ENCODE assay signal across 1 cellular context in genomic region chr18:812123-812672, GRCh38.
TF ChIP-seq lines count a peak whose summit lies in the region.

TSS of gene YES1 (minus strand) at chr18:812242. CDS start at chr18:756827, 55,415 bp downstream.

TF ChIP-seq in K562, 482 proteins besides CTCF, POLR2A, EP300 and RAD21 (continued from another document and continues in another):
- TF ChIP-seq, protein P1, sequence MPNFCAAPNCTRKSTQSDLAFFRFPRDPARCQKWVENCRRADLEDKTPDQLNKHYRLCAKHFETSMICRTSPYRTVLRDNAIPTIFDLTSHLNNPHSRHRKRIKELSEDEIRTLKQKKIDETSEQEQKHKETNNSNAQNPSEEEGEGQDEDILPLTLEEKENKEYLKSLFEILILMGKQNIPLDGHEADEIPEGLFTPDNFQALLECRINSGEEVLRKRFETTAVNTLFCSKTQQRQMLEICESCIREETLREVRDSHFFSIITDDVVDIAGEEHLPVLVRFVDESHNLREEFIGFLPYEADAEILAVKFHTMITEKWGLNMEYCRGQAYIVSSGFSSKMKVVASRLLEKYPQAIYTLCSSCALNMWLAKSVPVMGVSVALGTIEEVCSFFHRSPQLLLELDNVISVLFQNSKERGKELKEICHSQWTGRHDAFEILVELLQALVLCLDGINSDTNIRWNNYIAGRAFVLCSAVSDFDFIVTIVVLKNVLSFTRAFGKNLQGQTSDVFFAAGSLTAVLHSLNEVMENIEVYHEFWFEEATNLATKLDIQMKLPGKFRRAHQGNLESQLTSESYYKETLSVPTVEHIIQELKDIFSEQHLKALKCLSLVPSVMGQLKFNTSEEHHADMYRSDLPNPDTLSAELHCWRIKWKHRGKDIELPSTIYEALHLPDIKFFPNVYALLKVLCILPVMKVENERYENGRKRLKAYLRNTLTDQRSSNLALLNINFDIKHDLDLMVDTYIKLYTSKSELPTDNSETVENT (CRISPR knock-in tag; IDR thresholded peaks at IDR 0.05): peak; percentile 65
- no peak for TF ChIP-seq SRSF7 (optimal IDR thresholded peaks at IDR 0.05; ENCODE audit: low read depth, low read length)
- peak in 1 of 2 experiments; percentile 30; a peak in 2 of 4 replicates for TF ChIP-seq HDAC1 (IDR thresholded peaks at IDR 0.05)
- TF ChIP-seq TEAD1 (CRISPR knock-in tag; IDR thresholded peaks at IDR 0.05): 0 out of 4 replicates have a peak, but pooled peaks of 1 of the 2 experiments have one; percentile 54
- TF ChIP-seq ZNF224 (CRISPR knock-in tag; IDR thresholded peaks at IDR 0.05): no peak
- 0 out of 2 replicates have a peak, but pooled peaks have one; percentile 2 for TF ChIP-seq SMC3 (conservative IDR thresholded peaks at IDR 0.05; ENCODE audit: insufficient read depth, low read depth, low read length)
- TF ChIP-seq SIN3B (IDR thresholded peaks at IDR 0.05; ENCODE audit: low read depth): no peak
- TF ChIP-seq, protein P2, sequence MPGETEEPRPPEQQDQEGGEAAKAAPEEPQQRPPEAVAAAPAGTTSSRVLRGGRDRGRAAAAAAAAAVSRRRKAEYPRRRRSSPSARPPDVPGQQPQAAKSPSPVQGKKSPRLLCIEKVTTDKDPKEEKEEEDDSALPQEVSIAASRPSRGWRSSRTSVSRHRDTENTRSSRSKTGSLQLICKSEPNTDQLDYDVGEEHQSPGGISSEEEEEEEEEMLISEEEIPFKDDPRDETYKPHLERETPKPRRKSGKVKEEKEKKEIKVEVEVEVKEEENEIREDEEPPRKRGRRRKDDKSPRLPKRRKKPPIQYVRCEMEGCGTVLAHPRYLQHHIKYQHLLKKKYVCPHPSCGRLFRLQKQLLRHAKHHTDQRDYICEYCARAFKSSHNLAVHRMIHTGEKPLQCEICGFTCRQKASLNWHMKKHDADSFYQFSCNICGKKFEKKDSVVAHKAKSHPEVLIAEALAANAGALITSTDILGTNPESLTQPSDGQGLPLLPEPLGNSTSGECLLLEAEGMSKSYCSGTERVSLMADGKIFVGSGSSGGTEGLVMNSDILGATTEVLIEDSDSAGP (CRISPR knock-in tag; IDR thresholded peaks at IDR 0.05): 0 out of 2 replicates have a peak, but pooled peaks have one; percentile 7
- TF ChIP-seq ZFP36 (IDR thresholded peaks at IDR 0.05; ENCODE audit: low read depth, low read length, partially characterized antibody): no peak
- TF ChIP-seq SIN3A (IDR thresholded peaks at IDR 0.05; ENCODE audit: borderline replicate concordance in 2 of 2, control insufficient read depth in 1 of 2, low read depth in 2 of 2, low read length in 2 of 2): peak in 1 of 2 experiments; percentile 39; a peak in 1 of 4 replicates
- no peak for TF ChIP-seq ZNF197 (CRISPR knock-in tag; IDR thresholded peaks at IDR 0.05; ENCODE audit: low read depth)
- no peak for TF ChIP-seq TSC22D4 (tag; IDR thresholded peaks at IDR 0.05)
- TF ChIP-seq CHD2 (IDR thresholded peaks at IDR 0.05; ENCODE audit: low read depth, low read length): no peak
- no peak for TF ChIP-seq NELFE (IDR thresholded peaks at IDR 0.05; ENCODE audit: insufficient read depth, insufficient read length)
- peak; percentile 0 for TF ChIP-seq RBM22 (IDR thresholded peaks at IDR 0.05; ENCODE audit: low read depth, low read length, poor library complexity, severe bottlenecking)
- TF ChIP-seq MEF2A (IDR thresholded peaks at IDR 0.05; ENCODE audit: control insufficient read depth, low read depth, low read length): no peak
- no peak for TF ChIP-seq POLR2AphosphoS5 (IDR thresholded peaks at IDR 0.05; ENCODE audit: control insufficient read depth, insufficient read depth, low read depth, low read length)
- TF ChIP-seq HCFC1 (IDR thresholded peaks at IDR 0.05; ENCODE audit: low read depth, low read length): peak; percentile 79
- TF ChIP-seq ADNP (tag; IDR thresholded peaks at IDR 0.05): no peak
- TF ChIP-seq ZNF766 (CRISPR knock-in tag; conservative IDR thresholded peaks at IDR 0.05): peak; percentile 65; the same call in 1 of the 2 replicates
- peak; percentile 61 for TF ChIP-seq HNRNPK (IDR thresholded peaks at IDR 0.05; ENCODE audit: low read depth, low read length, poor library complexity, severe bottlenecking)
- peak in 2 of 3 experiments; percentile 60 to 97 for TF ChIP-seq YY1 (IDR thresholded peaks at IDR 0.05; ENCODE audit: borderline replicate concordance in 1 of 3, control insufficient read depth in 1 of 3, extremely low read depth in 1 of 3, insufficient read depth in 3 of 3, insufficient read length in 1 of 3, insufficient replicate concordance in 2 of 3, low read depth in 1 of 3, low read length in 2 of 3)
- TF ChIP-seq, protein P3, sequence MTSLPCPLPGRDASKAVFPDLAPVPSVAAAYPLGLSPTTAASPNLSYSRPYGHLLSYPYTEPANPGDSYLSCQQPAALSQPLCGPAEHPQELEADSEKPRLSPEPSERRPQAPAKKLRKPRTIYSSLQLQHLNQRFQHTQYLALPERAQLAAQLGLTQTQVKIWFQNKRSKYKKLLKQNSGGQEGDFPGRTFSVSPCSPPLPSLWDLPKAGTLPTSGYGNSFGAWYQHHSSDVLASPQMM (CRISPR knock-in tag; IDR thresholded peaks at IDR 0.05): no peak
- TF ChIP-seq CHAMP1 (IDR thresholded peaks at IDR 0.05): no peak
- TF ChIP-seq, protein P4, sequence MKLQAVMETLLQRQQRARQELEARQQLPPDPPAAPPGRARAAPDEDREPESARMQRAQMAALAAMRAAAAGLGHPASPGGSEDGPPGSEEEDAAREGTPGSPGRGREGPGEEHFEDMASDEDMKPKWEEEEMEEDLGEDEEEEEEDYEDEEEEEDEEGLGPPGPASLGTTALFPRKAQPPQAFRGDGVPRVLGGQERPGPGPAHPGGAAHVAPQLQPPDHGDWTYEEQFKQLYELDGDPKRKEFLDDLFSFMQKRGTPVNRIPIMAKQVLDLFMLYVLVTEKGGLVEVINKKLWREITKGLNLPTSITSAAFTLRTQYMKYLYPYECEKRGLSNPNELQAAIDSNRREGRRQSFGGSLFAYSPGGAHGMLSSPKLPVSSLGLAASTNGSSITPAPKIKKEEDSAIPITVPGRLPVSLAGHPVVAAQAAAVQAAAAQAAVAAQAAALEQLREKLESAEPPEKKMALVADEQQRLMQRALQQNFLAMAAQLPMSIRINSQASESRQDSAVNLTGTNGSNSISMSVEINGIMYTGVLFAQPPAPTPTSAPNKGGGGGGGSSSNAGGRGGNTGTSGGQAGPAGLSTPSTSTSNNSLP (IDR thresholded peaks at IDR 0.05; ENCODE audit: borderline replicate concordance, low read depth, low read length): no peak
- no peak for TF ChIP-seq POLR2H (tag; IDR thresholded peaks at IDR 0.05; ENCODE audit: low read depth)
- TF ChIP-seq, protein P5, sequence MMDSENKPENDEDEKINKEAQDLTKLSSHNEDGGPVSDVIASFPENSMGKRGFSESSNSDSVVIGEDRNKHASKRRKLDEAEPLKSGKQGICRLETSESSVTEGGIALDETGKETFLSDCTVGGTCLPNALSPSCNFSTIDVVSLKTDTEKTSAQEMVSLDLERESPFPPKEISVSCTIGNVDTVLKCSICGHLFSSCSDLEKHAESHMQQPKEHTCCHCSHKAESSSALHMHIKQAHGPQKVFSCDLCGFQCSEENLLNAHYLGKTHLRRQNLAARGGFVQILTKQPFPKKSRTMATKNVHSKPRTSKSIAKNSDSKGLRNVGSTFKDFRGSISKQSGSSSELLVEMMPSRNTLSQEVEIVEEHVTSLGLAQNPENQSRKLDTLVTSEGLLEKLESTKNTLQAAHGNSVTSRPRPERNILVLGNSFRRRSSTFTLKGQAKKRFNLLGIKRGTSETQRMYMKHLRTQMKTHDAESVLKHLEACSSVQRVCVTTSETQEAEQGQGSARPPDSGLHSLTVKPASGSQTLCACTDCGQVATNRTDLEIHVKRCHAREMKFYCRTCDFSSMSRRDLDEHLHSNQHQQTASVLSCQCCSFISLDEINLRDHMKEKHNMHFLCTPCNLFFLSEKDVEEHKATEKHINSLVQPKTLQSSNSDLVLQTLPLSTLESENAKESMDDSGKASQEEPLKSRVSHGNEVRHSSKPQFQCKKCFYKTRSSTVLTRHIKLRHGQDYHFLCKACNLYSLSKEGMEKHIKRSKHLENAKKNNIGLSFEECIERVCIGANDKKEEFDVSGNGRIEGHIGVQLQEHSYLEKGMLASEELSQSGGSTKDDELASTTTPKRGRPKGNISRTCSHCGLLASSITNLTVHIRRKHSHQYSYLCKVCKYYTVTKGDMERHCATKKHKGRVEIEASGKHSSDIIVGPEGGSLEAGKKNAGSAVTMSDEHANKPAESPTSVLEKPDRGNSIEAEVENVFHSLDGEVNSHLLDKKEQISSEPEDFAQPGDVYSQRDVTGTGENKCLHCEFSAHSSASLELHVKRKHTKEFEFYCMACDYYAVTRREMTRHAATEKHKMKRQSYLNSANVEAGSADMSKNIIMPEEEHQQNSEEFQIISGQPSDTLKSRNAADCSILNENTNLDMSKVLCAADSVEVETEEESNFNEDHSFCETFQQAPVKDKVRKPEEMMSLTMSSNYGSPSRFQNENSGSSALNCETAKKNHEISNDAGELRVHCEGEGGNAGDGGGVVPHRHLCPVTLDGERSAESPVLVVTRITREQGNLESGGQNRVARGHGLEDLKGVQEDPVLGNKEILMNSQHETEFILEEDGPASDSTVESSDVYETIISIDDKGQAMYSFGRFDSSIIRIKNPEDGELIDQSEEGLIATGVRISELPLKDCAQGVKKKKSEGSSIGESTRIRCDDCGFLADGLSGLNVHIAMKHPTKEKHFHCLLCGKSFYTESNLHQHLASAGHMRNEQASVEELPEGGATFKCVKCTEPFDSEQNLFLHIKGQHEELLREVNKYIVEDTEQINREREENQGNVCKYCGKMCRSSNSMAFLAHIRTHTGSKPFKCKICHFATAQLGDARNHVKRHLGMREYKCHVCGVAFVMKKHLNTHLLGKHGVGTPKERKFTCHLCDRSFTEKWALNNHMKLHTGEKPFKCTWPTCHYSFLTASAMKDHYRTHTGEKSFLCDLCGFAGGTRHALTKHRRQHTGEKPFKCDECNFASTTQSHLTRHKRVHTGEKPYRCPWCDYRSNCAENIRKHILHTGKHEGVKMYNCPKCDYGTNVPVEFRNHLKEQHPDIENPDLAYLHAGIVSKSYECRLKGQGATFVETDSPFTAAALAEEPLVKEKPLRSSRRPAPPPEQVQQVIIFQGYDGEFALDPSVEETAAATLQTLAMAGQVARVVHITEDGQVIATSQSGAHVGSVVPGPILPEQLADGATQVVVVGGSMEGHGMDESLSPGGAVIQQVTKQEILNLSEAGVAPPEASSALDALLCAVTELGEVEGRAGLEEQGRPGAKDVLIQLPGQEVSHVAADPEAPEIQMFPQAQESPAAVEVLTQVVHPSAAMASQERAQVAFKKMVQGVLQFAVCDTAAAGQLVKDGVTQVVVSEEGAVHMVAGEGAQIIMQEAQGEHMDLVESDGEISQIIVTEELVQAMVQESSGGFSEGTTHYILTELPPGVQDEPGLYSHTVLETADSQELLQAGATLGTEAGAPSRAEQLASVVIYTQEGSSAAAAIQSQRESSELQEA (IDR thresholded peaks at IDR 0.05; ENCODE audit: low read depth): no peak
- TF ChIP-seq OTX1 (CRISPR knock-in tag; IDR thresholded peaks at IDR 0.05): no peak
- no peak for TF ChIP-seq MCM2 (IDR thresholded peaks at IDR 0.05; ENCODE audit: low read depth)
- TF ChIP-seq NRF1 (conservative IDR thresholded peaks at IDR 0.05 in 1 of 2, IDR thresholded peaks at IDR 0.05 in 1 of 2): peak; percentile 85 to 86
- TF ChIP-seq, protein P6, sequence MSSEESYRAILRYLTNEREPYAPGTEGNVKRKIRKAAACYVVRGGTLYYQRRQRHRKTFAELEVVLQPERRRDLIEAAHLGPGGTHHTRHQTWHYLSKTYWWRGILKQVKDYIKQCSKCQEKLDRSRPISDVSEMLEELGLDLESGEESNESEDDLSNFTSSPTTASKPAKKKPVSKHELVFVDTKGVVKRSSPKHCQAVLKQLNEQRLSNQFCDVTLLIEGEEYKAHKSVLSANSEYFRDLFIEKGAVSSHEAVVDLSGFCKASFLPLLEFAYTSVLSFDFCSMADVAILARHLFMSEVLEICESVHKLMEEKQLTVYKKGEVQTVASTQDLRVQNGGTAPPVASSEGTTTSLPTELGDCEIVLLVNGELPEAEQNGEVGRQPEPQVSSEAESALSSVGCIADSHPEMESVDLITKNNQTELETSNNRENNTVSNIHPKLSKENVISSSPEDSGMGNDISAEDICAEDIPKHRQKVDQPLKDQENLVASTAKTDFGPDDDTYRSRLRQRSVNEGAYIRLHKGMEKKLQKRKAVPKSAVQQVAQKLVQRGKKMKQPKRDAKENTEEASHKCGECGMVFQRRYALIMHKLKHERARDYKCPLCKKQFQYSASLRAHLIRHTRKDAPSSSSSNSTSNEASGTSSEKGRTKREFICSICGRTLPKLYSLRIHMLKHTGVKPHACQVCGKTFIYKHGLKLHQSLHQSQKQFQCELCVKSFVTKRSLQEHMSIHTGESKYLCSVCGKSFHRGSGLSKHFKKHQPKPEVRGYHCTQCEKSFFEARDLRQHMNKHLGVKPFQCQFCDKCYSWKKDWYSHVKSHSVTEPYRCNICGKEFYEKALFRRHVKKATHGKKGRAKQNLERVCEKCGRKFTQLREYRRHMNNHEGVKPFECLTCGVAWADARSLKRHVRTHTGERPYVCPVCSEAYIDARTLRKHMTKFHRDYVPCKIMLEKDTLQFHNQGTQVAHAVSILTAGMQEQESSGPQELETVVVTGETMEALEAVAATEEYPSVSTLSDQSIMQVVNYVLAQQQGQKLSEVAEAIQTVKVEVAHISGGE (CRISPR knock-in tag; IDR thresholded peaks at IDR 0.05): peak in 1 of 3 experiments; percentile 82; a peak in 2 of 6 replicates
- no peak for TF ChIP-seq ILK (tag; IDR thresholded peaks at IDR 0.05; ENCODE audit: borderline replicate concordance, low read depth)
- TF ChIP-seq CBX3 (IDR thresholded peaks at IDR 0.05; ENCODE audit: borderline replicate concordance in 1 of 2, low read length in 2 of 2): no peak
- TF ChIP-seq RHOXF2B (CRISPR knock-in tag; conservative IDR thresholded peaks at IDR 0.05): no peak
- TF ChIP-seq ZNF311 (CRISPR knock-in tag; IDR thresholded peaks at IDR 0.05): no peak
